In genomic region chr7:21140622-21141021, GRCh38 we compare ENCODE assay signal across 20 cellular contexts.
"Had no signal": no experiment of that assay in that cellular context is flagged by ENCODE, and none has a peak within 500 bp of the region (broad histone marks: within the 10 kb centered on the region; RNA-seq: fewer than 3 reads in every experiment).

No MANE protein-coding gene starts in this region.

- ATAC-seq: activated CD8-positive, alpha-beta T cell treated with anti-CD3 and anti-CD28 coated beads for 36 hours; left cardiac atrium; lower lobe of right lung; natural killer cell treated with Interleukin-12 subunit alpha and Interleukin-12 subunit beta and Interleukin-15 and Interleukin-18, amount 100 ng/mL, for 72 hours; stimulated activated memory B cell treated with anti-CD40 and anti-IgM and Interleukin-4, amounts not matched to agents 10 μg/mL and 1 μg/mL and 100 μg/mL, for 72 hours; WTC11 had no signal

- H3K27me3 ChIP-seq: ascending aorta, neutrophil, sigmoid colon, testis, upper lobe of left lung had no signal

- H3K4me1 Mint-ChIP-seq: activated CD4-positive, alpha-beta T cell treated with anti-CD3 and anti-CD28 coated beads, Interleukin-2, amount 10 ng/mL, durations not matched to agents 24 days and 14 days; activated naive CD4-positive, alpha-beta T cell treated with anti-CD3 and anti-CD28 coated beads, Interleukin-2, amount 10 ng/mL, durations not matched to agents 7 days and 5 days; stimulated activated memory B cell treated with anti-CD40 and anti-IgM and Interleukin-4, amounts not matched to agents 10 μg/mL and 1 μg/mL and 100 μg/mL, for 72 hours had no signal

- H3K4me1 ChIP-seq: ascending aorta, lower lobe of right lung, parathyroid adenoma, sigmoid colon, spleen, testis, upper lobe of left lung had no signal

- H3K9me3 Mint-ChIP-seq: activated CD4-positive, alpha-beta T cell treated with anti-CD3 and anti-CD28 coated beads, Interleukin-2, amount 10 ng/mL, durations not matched to agents 24 days and 14 days; activated naive CD4-positive, alpha-beta T cell treated with anti-CD3 and anti-CD28 coated beads, Interleukin-2, amount 10 ng/mL, durations not matched to agents 7 days and 5 days had no signal

- H2AFZ ChIP-seq: parathyroid adenoma had no signal

- H3K27ac ChIP-seq: ascending aorta, lower lobe of right lung, neutrophil, parathyroid adenoma, sigmoid colon, spleen, testis, upper lobe of left lung had no signal

- H3K9ac ChIP-seq: parathyroid adenoma had no signal

- H3K27ac Mint-ChIP-seq: activated CD4-positive, alpha-beta T cell treated with anti-CD3 and anti-CD28 coated beads, Interleukin-2, amount 10 ng/mL, durations not matched to agents 24 days and 14 days; activated CD8-positive, alpha-beta T cell treated with anti-CD3 and anti-CD28 coated beads for 36 hours; activated naive CD4-positive, alpha-beta T cell treated with anti-CD3 and anti-CD28 coated beads, Interleukin-2, amount 10 ng/mL, durations not matched to agents 7 days and 5 days; activated T-cell treated with anti-CD3 and anti-CD28 coated beads, Interleukin-2, amount 50 U/mL, for 24 hours; dendritic cell treated with granulocyte-macrophage colony-stimulating factor and Interleukin-4, amounts not matched to agents 40 ng/mL and 50 ng/mL, for 4 days; natural killer cell treated with Interleukin-12 subunit alpha and Interleukin-12 subunit beta and Interleukin-15 and Interleukin-18, amount 100 ng/mL, for 72 hours; stimulated activated memory B cell treated with anti-CD40 and anti-IgM and Interleukin-4, amounts not matched to agents 10 μg/mL and 1 μg/mL and 100 μg/mL, for 72 hours; WTC11 had no signal

- H3K36me3 Mint-ChIP-seq: activated naive CD4-positive, alpha-beta T cell treated with anti-CD3 and anti-CD28 coated beads, Interleukin-2, amount 10 ng/mL, durations not matched to agents 7 days and 5 days; natural killer cell treated with Interleukin-12 subunit alpha and Interleukin-12 subunit beta and Interleukin-15 and Interleukin-18, amount 100 ng/mL, for 72 hours; stimulated activated memory B cell treated with anti-CD40 and anti-IgM and Interleukin-4, amounts not matched to agents 10 μg/mL and 1 μg/mL and 100 μg/mL, for 72 hours; WTC11 had no signal

- H3K4me3 Mint-ChIP-seq: activated CD4-positive, alpha-beta T cell treated with anti-CD3 and anti-CD28 coated beads, Interleukin-2, amount 10 ng/mL, durations not matched to agents 24 days and 14 days; activated CD8-positive, alpha-beta T cell treated with anti-CD3 and anti-CD28 coated beads for 36 hours; activated naive CD4-positive, alpha-beta T cell treated with anti-CD3 and anti-CD28 coated beads, Interleukin-2, amount 10 ng/mL, durations not matched to agents 7 days and 5 days; activated T-cell treated with anti-CD3 and anti-CD28 coated beads, Interleukin-2, amount 50 U/mL, for 24 hours; dendritic cell treated with granulocyte-macrophage colony-stimulating factor and Interleukin-4, amounts not matched to agents 40 ng/mL and 50 ng/mL, for 4 days; natural killer cell treated with Interleukin-12 subunit alpha and Interleukin-12 subunit beta and Interleukin-15 and Interleukin-18, amount 100 ng/mL, for 72 hours; stimulated activated memory B cell treated with anti-CD40 and anti-IgM and Interleukin-4, amounts not matched to agents 10 μg/mL and 1 μg/mL and 100 μg/mL, for 72 hours; WTC11 had no signal

- H3K79me2 ChIP-seq: parathyroid adenoma had no signal

- H3K36me3 ChIP-seq: ascending aorta, lower lobe of right lung, neutrophil, sigmoid colon, spleen, upper lobe of left lung had no signal

- H3K4me3 ChIP-seq: ascending aorta, lower lobe of right lung, sigmoid colon, spleen, testis, upper lobe of left lung had no signal

- H3K9me3 ChIP-seq: ascending aorta, lower lobe of right lung, neutrophil, testis, upper lobe of left lung had no signal

- DNase-seq: activated CD4-positive, alpha-beta T cell treated with anti-CD3 and anti-CD28 coated beads, Interleukin-2, amount 10 ng/mL, durations not matched to agents 24 days and 14 days; activated CD8-positive, alpha-beta T cell treated with anti-CD3 and anti-CD28 coated beads for 36 hours; activated naive CD4-positive, alpha-beta T cell treated with anti-CD3 and anti-CD28 coated beads, Interleukin-2, amount 10 ng/mL, durations not matched to agents 7 days and 5 days; activated T-cell treated with anti-CD3 and anti-CD28 coated beads, Interleukin-2, amount 50 U/mL, for 24 hours; cerebellar nuclear complex; effector CD8-positive, alpha-beta T cell; left cardiac atrium; lower lobe of right lung; sigmoid colon; spleen; stimulated activated CD4-positive, alpha-beta T cell treated with anti-CD3 and anti-CD28 coated beads, Interleukin-4, amount 100 ng/mL, for 4 hours; testis; upper lobe of left lung had no signal

- H3K27me3 Mint-ChIP-seq: activated CD4-positive, alpha-beta T cell treated with anti-CD3 and anti-CD28 coated beads, Interleukin-2, amount 10 ng/mL, durations not matched to agents 24 days and 14 days; dendritic cell treated with granulocyte-macrophage colony-stimulating factor and Interleukin-4, amounts not matched to agents 40 ng/mL and 50 ng/mL, for 4 days had no signal
